Comparison of ENCODE assay signal across 25 cellular contexts in genomic region chr1:3584915-3585314, GRCh38. TPM values are rescaled to one million over a fixed set of nuclear protein-coding genes. Genes with fewer than 3 reads are reported as not detected.
DNase-seq lines count a peak whose midpoint lies in the region; ATAC-seq, FAIRE-seq and TF ChIP-seq lines count a peak whose summit lies in the region.
"Had no signal": no experiment of that assay in that cellular context is flagged by ENCODE, and none has a peak within 500 bp of the region (broad histone marks: within the 10 kb centered on the region; RNA-seq: fewer than 3 reads in every experiment).

No MANE protein-coding gene starts in this region.

- POLR2A ChIA-PET in activated CD4-positive, alpha-beta T cell treated with anti-CD3 and anti-CD28 coated beads, Interleukin-2, amount 10 ng/mL, durations not matched to agents 7 days and 5 days (lab: Charles Lee), result no interaction called here
- POLR2A ChIA-PET in GM12878 (lab: Charles Lee), result no interaction called here
- POLR2A ChIA-PET in CD4-positive, alpha-beta memory T cell (lab: Charles Lee; ENCODE audit: partially characterized antibody), result no interaction called here

- no peak overlapping the region for H3K27ac ChIP-seq in GM12878 (ENCODE audit: control insufficient read depth, insufficient read depth)
- no peak overlapping the region for H3K27ac ChIP-seq in CD4-positive, alpha-beta memory T cell (ENCODE audit: low read depth, low read length)
- H3K27ac ChIP-seq: brain microvascular endothelial cell, dorsolateral prefrontal cortex, gastrocnemius medialis, transverse colon had no signal

- in situ Hi-C loops in GM12878 (cut with MboI), result no loop called here

- H4K20me1 ChIP-seq in GM12878 (ENCODE audit: control insufficient read depth, insufficient read depth), result no peaks in the 10 kb centered on the region

- no peaks in the 10 kb centered on the region for H3K27me3 ChIP-seq in GM12878 (replicated peaks in 1 of 2; ENCODE audit: control insufficient read depth in 2 of 2, insufficient read depth in 2 of 2, low read length in 1 of 2)
- H3K27me3 ChIP-seq in CD4-positive, alpha-beta memory T cell (ENCODE audit: insufficient read depth, low read length), result no peaks in the 10 kb centered on the region
- H3K27me3 ChIP-seq: brain microvascular endothelial cell, transverse colon had no signal

- H3K27me3 Mint-ChIP-seq in activated CD4-positive, alpha-beta T cell treated with anti-CD3 and anti-CD28 coated beads, Interleukin-2, amount 10 ng/mL, durations not matched to agents 7 days and 5 days, result no peaks in the 10 kb centered on the region
- no peaks in the 10 kb centered on the region for H3K27me3 Mint-ChIP-seq in CD4-positive, alpha-beta memory T cell
- H3K27me3 Mint-ChIP-seq: CD4-positive, alpha-beta T cell; natural killer cell treated with Interleukin-12 subunit alpha and Interleukin-12 subunit beta and Interleukin-15 and Interleukin-18, amount 100 ng/mL, for 72 hours; T-helper 17 cell had no signal

- FAIRE-seq in GM12878 (lab: Jason Lieb, UNC), result no peak

- no TSS peak for BruUV-seq in GM12878 (replicated peaks; lab: Mats Ljungman, UMichigan)

- H3K4me2 ChIP-seq in GM12878 (ENCODE audit: control insufficient read depth, insufficient read depth), result no peak overlapping the region

- no peaks in the 10 kb centered on the region; the same call in 2 of the 3 replicates for H3K9me3 ChIP-seq in GM12878 (replicated peaks; ENCODE audit: control insufficient read depth, insufficient read depth, low read length)
- H3K9me3 ChIP-seq in CD4-positive, alpha-beta memory T cell (ENCODE audit: control insufficient read depth in 1 of 2, low read length in 2 of 2), result no peaks in the 10 kb centered on the region
- H3K9me3 ChIP-seq: gastrocnemius medialis, mucosa of descending colon, transverse colon had no signal

- no peak for TF ChIP-seq EP300 in GM12878 (IDR thresholded peaks at IDR 0.05; ENCODE audit: borderline replicate concordance in 1 of 2, control insufficient read depth in 1 of 2, low read depth in 2 of 2, low read length in 2 of 2)

- ATAC-seq in GM12878, result no peak
- peak; percentile 83 for ATAC-seq in stimulated activated effector memory CD8-positive, alpha-beta T cell treated with anti-CD3 and anti-CD28 coated beads, Interleukin-12 subunit alpha, Interleukin-12 subunit beta, amount 100 ng/mL, for 72 hours
- no peak for ATAC-seq in GM19463 (IDR thresholded peaks at IDR 0.05; ENCODE audit: unreplicated experiment)
- ATAC-seq: gastrocnemius medialis; mucosa of descending colon; natural killer cell treated with Interleukin-12 subunit alpha and Interleukin-12 subunit beta and Interleukin-15 and Interleukin-18, amount 100 ng/mL, for 72 hours; PC-3; Right ventricle myocardium inferior; SK-N-SH treated with all-trans-retinoic acid at 6 μM for 48 hours; T-helper 17 cell had no signal

- no peak for TF ChIP-seq CTCF in GM12878 (IDR thresholded peaks at IDR 0.05 in 2 of 3, conservative IDR thresholded peaks at IDR 0.05 in 1 of 3; ENCODE audit: control insufficient read depth in 2 of 3, extremely low read depth in 1 of 3, insufficient read depth in 1 of 3, low read depth in 3 of 3, low read length in 3 of 3)

- no peak overlapping the region for H3K4me3 Mint-ChIP-seq in activated CD4-positive, alpha-beta T cell treated with anti-CD3 and anti-CD28 coated beads, Interleukin-2, amount 10 ng/mL, durations not matched to agents 7 days and 5 days
- no peak overlapping the region for H3K4me3 Mint-ChIP-seq in stimulated activated effector memory CD8-positive, alpha-beta T cell treated with anti-CD3 and anti-CD28 coated beads, Interleukin-12 subunit alpha, Interleukin-12 subunit beta, amount 100 ng/mL, for 72 hours
- H3K4me3 Mint-ChIP-seq in CD4-positive, alpha-beta memory T cell, result peak overlapping the region in 1 of 8 donors; percentile 15
- H3K4me3 Mint-ChIP-seq: activated T-helper 1 cell treated with anti-CD3 and anti-CD28 coated beads, Interleukin-12 subunit alpha, Interleukin-12 subunit beta, Interleukin-2, Interleukin-4 antibody, amounts not matched to agents 30 ng/mL and 10 ng/mL and 1 ng/mL, durations not matched to agents 14 hours and 24 hours and 36 hours; CD4-positive, alpha-beta T cell; natural killer cell treated with Interleukin-12 subunit alpha and Interleukin-12 subunit beta and Interleukin-15 and Interleukin-18, amount 100 ng/mL, for 72 hours; T-helper 17 cell had no signal

- H3K36me3 ChIP-seq in GM12878 (ENCODE audit: control insufficient read depth in 2 of 2, insufficient read depth in 2 of 2, low read length in 1 of 2), result no peaks in the 10 kb centered on the region
- H3K36me3 ChIP-seq in CD4-positive, alpha-beta memory T cell (ENCODE audit: insufficient read depth, low read length), result no peaks in the 10 kb centered on the region
- H3K36me3 ChIP-seq: brain microvascular endothelial cell, gastrocnemius medialis, transverse colon had no signal

- peak; percentile 25 to 33 for DNase-seq in activated CD4-positive, alpha-beta T cell treated with anti-CD3 and anti-CD28 coated beads for 4 hours
- DNase-seq in activated CD4-positive, alpha-beta T cell treated with anti-CD3 and anti-CD28 coated beads, Interleukin-2, amount 10 ng/mL, durations not matched to agents 7 days and 5 days, result no peak
- peak; percentile 35 for DNase-seq in stimulated activated CD4-positive, alpha-beta T cell treated with anti-CD3 and anti-CD28 coated beads, Interleukin-15, amount 100 ng/mL, for 24 hours
- DNase-seq in stimulated activated CD4-positive, alpha-beta T cell treated with anti-CD3 and anti-CD28 coated beads, Interleukin-12 subunit alpha, Interleukin-12 subunit beta, amount 100 ng/mL, for 4 hours, result no peak
- DNase-seq in GM12878 (ENCODE audit: low read depth, low spot score), result no peak
- no peak for DNase-seq in stimulated activated effector memory CD8-positive, alpha-beta T cell treated with anti-CD3 and anti-CD28 coated beads, Interleukin-12 subunit alpha, Interleukin-12 subunit beta, amount 100 ng/mL, for 72 hours (ENCODE audit: low spot score in 2 of 2)
- DNase-seq in CD4-positive, alpha-beta memory T cell, result no peak
- DNase-seq: 8988T; brain microvascular endothelial cell; CD4-positive, alpha-beta T cell; dorsolateral prefrontal cortex; gastrocnemius medialis; Karpas-422; mucosa of descending colon; NCI-H1436 treated with DMSO at 0.1 percent for 48 hours; NCI-H510A; PC-3; T-helper 17 cell; transverse colon had no signal

- no peak for TF ChIP-seq POLR2A in GM12878 (IDR thresholded peaks at IDR 0.05; ENCODE audit: low read depth, low read length)

- no peak overlapping the region for H3K9ac ChIP-seq in GM12878 (ENCODE audit: control insufficient read depth, insufficient read depth, low read length)

- peaks cover 7% of the 10 kb centered on the region for H3K9me3 Mint-ChIP-seq in activated CD4-positive, alpha-beta T cell treated with anti-CD3 and anti-CD28 coated beads, Interleukin-2, amount 10 ng/mL, durations not matched to agents 7 days and 5 days
- no peaks in the 10 kb centered on the region for H3K9me3 Mint-ChIP-seq in stimulated activated effector memory CD8-positive, alpha-beta T cell treated with anti-CD3 and anti-CD28 coated beads, Interleukin-12 subunit alpha, Interleukin-12 subunit beta, amount 100 ng/mL, for 72 hours
- no peaks in the 10 kb centered on the region for H3K9me3 Mint-ChIP-seq in CD4-positive, alpha-beta memory T cell
- H3K9me3 Mint-ChIP-seq: CD4-positive, alpha-beta T cell; natural killer cell treated with Interleukin-12 subunit alpha and Interleukin-12 subunit beta and Interleukin-15 and Interleukin-18, amount 100 ng/mL, for 72 hours had no signal

- CTCF ChIA-PET in activated CD4-positive, alpha-beta T cell treated with anti-CD3 and anti-CD28 coated beads, Interleukin-2, amount 10 ng/mL, durations not matched to agents 7 days and 5 days (lab: Charles Lee), result no interaction called here
- CTCF ChIA-PET in GM12878 (lab: Yijun Ruan, JAX), result no interaction called here
- CTCF ChIA-PET in CD4-positive, alpha-beta memory T cell (lab: Charles Lee; ENCODE audit: partially characterized antibody), result no interaction called here

- no peaks in the 10 kb centered on the region for H3K36me3 Mint-ChIP-seq in activated CD4-positive, alpha-beta T cell treated with anti-CD3 and anti-CD28 coated beads, Interleukin-2, amount 10 ng/mL, durations not matched to agents 7 days and 5 days (ENCODE audit: low read depth)
- no peaks in the 10 kb centered on the region for H3K36me3 Mint-ChIP-seq in stimulated activated effector memory CD8-positive, alpha-beta T cell treated with anti-CD3 and anti-CD28 coated beads, Interleukin-12 subunit alpha, Interleukin-12 subunit beta, amount 100 ng/mL, for 72 hours
- H3K36me3 Mint-ChIP-seq in CD4-positive, alpha-beta memory T cell, result no peaks in the 10 kb centered on the region
- H3K36me3 Mint-ChIP-seq: natural killer cell treated with Interleukin-12 subunit alpha and Interleukin-12 subunit beta and Interleukin-15 and Interleukin-18, amount 100 ng/mL, for 72 hours had no signal

- RAD21 ChIA-PET in GM12878 (lab: Charles Lee; ENCODE audit: unreplicated experiment), result no interaction called here

- H3K27ac Mint-ChIP-seq in activated CD4-positive, alpha-beta T cell treated with anti-CD3 and anti-CD28 coated beads, Interleukin-2, amount 10 ng/mL, durations not matched to agents 7 days and 5 days, result no peak overlapping the region
- H3K27ac Mint-ChIP-seq in stimulated activated effector memory CD8-positive, alpha-beta T cell treated with anti-CD3 and anti-CD28 coated beads, Interleukin-12 subunit alpha, Interleukin-12 subunit beta, amount 100 ng/mL, for 72 hours, result no peak overlapping the region
- H3K27ac Mint-ChIP-seq in CD4-positive, alpha-beta memory T cell, result no peak overlapping the region
- H3K27ac Mint-ChIP-seq: activated T-helper 1 cell treated with anti-CD3 and anti-CD28 coated beads, Interleukin-12 subunit alpha, Interleukin-12 subunit beta, Interleukin-2, Interleukin-4 antibody, amounts not matched to agents 30 ng/mL and 10 ng/mL and 1 ng/mL, durations not matched to agents 14 hours and 24 hours and 36 hours; CD4-positive, alpha-beta T cell; natural killer cell treated with Interleukin-12 subunit alpha and Interleukin-12 subunit beta and Interleukin-15 and Interleukin-18, amount 100 ng/mL, for 72 hours; T-helper 17 cell had no signal

- H3K4me3 ChIP-seq in GM12878, result no peak overlapping the region
- no peak overlapping the region for H3K4me3 ChIP-seq in CD4-positive, alpha-beta memory T cell (ENCODE audit: low read length in 2 of 2)
- H3K4me3 ChIP-seq: dorsolateral prefrontal cortex, gastrocnemius medialis, lung, mucosa of descending colon, transverse colon had no signal

- intact Hi-C loops in GM12878 (cut with micrococcal nuclease; ENCODE audit: unreplicated experiment), result no loop called here
- intact Hi-C loops in CD4-positive, alpha-beta memory T cell (cut with micrococcal nuclease), result no loop called here

- no peaks in the 10 kb centered on the region for H3K4me1 ChIP-seq in GM12878 (ENCODE audit: control insufficient read depth, insufficient read depth, low read length)
- no peaks in the 10 kb centered on the region for H3K4me1 ChIP-seq in CD4-positive, alpha-beta memory T cell (ENCODE audit: insufficient read depth, low read length)
- H3K4me1 ChIP-seq: gastrocnemius medialis, transverse colon had no signal

- SMC1A ChIA-PET in GM12878 (lab: Charles Lee; ENCODE audit: uncharacterized antibody, unreplicated experiment), result no interaction called here

- 39% methylated on average over 7 of the region's 7 CpGs for WGBS in GM12878 (ENCODE audit: insufficient coverage, insufficient replicate concordance, low lambda C conversion rate, missing lambda C conversion rate)

- no peak overlapping the region for H2AFZ ChIP-seq in GM12878 (ENCODE audit: control insufficient read depth, low read depth, low read length)

- no peaks in the 10 kb centered on the region for H3K4me1 Mint-ChIP-seq in activated CD4-positive, alpha-beta T cell treated with anti-CD3 and anti-CD28 coated beads, Interleukin-2, amount 10 ng/mL, durations not matched to agents 7 days and 5 days
- no peaks in the 10 kb centered on the region for H3K4me1 Mint-ChIP-seq in stimulated activated effector memory CD8-positive, alpha-beta T cell treated with anti-CD3 and anti-CD28 coated beads, Interleukin-12 subunit alpha, Interleukin-12 subunit beta, amount 100 ng/mL, for 72 hours
- no peaks in the 10 kb centered on the region for H3K4me1 Mint-ChIP-seq in CD4-positive, alpha-beta memory T cell

- no peak for TF ChIP-seq RAD21 in GM12878 (IDR thresholded peaks at IDR 0.05; ENCODE audit: insufficient read depth, low read depth, low read length)

- H3K79me2 ChIP-seq in GM12878 (ENCODE audit: control insufficient read depth, insufficient read depth, low read length), result no peaks in the 10 kb centered on the region

RNA-seq across cellular contexts. Expression of gene MEGF6, which starts 26.4 kb away (rescaled TPM):
- 10 to 100 TPM; 20.7 to 26.6 TPM for total RNA-seq in activated CD4-positive, alpha-beta T cell treated with anti-CD3 and anti-CD28 coated beads, Interleukin-2, amount 10 ng/mL, durations not matched to agents 7 days and 5 days
- 23.2 and 27.8 TPM in 2 replicates for total RNA-seq in GM12878 (2013; cell fraction: nucleolus; rRNA removed)
- total RNA-seq in GM12878 (2014; rRNA removed), result not detected in 2 replicates
- not detected in 2 replicates for total RNA-seq in GM12878 (2014; rRNA removed; fragmentation: Illumina TruSeq; extraction: Trizol)
- total RNA-seq in GM12878 (2021), result 0.32 and 0.41 TPM in 2 replicates
- polyA plus RNA-seq in GM12878 (2011; ENCODE audit: low read depth), result not detected
- 0.06 TPM in 1 of 2 replicates, not detected in the other for polyA plus RNA-seq in GM12878 (2011; rRNA removed)
- polyA plus RNA-seq in GM12878 (2011; cell fraction: cytosol; rRNA removed), result 0.03 TPM in 2 replicates
- 1.6 and 1.8 TPM in 2 replicates for polyA plus RNA-seq in GM12878 (2011; cell fraction: nucleus; rRNA removed)
- 0.20 and 0.24 TPM in 2 replicates for polyA plus RNA-seq in GM12878 (2012)
- not detected in 2 replicates for polyA plus RNA-seq in GM12878 (2014; fragmentation: Illumina TruSeq; extraction: Trizol)
- not detected for polyA plus RNA-seq in GM12878 (2014; fragmentation: Nextera tagmentation; extraction: Ambion mirVana)
- polyA plus RNA-seq in GM12878 (2014; rRNA removed), result 0.01 and 0.03 TPM in 2 replicates
- polyA plus RNA-seq in GM12878 (2016; fragmentation: Nextera tagmentation; extraction: Ambion mirVana), result not detected
- polyA minus RNA-seq in GM12878 (2011; rRNA and poly(A)+ RNA removed), result 0.05 TPM in 1 of 2 replicates, not detected in the other
- 0.21 and 0.27 TPM in 2 replicates for polyA minus RNA-seq in GM12878 (2011; cell fraction: cytosol; rRNA and poly(A)+ RNA removed)
- 0.19 and 0.24 TPM in 2 replicates for polyA minus RNA-seq in GM12878 (2011; cell fraction: nucleus; rRNA and poly(A)+ RNA removed)
- 100 to 1,000 TPM; 167 to 168 TPM for total RNA-seq in CD4-positive, alpha-beta memory T cell
- 1 to 10 TPM; 2.4 to 7.1 TPM for polyA plus RNA-seq in CD4-positive, alpha-beta memory T cell

RNA-seq across cellular contexts. Expression of gene TPRG1L, which starts 39.9 kb away (rescaled TPM):
- total RNA-seq in activated CD4-positive, alpha-beta T cell treated with anti-CD3 and anti-CD28 coated beads, Interleukin-2, amount 10 ng/mL, durations not matched to agents 7 days and 5 days, result 10 to 100 TPM; 13.6 to 14.7 TPM
- 3.6 and 3.8 TPM in 2 replicates for total RNA-seq in GM12878 (2013; cell fraction: nucleolus; rRNA removed)
- total RNA-seq in GM12878 (2014; rRNA removed) (5.3 and 5.8 TPM in 2 replicates), GM12878 (2014; rRNA removed; fragmentation: Illumina TruSeq; extraction: Trizol) (7.3 and 7.6 TPM in 2 replicates), GM12878 (2021) (9.6 and 10.9 TPM in 2 replicates)
- polyA plus RNA-seq in GM12878 (2011; ENCODE audit: low read depth), result 11.2 TPM
- polyA plus RNA-seq in GM12878 (2011; rRNA removed) (14.6 and 16.5 TPM in 2 replicates), GM12878 (2014; fragmentation: Illumina TruSeq; extraction: Trizol) (12.1 and 12.2 TPM in 2 replicates), GM12878 (2014; fragmentation: Nextera tagmentation; extraction: Ambion mirVana) (1 to 10 TPM; 1.5 to 5.2 TPM), GM12878 (2014; rRNA removed) (10.5 and 11.6 TPM in 2 replicates), GM12878 (2016; fragmentation: Nextera tagmentation; extraction: Ambion mirVana) (1 to 10 TPM; 6.9 to 8.3 TPM)
- 16.9 and 19.2 TPM in 2 replicates for polyA plus RNA-seq in GM12878 (2011; cell fraction: cytosol; rRNA removed)
- polyA plus RNA-seq in GM12878 (2011; cell fraction: nucleus; rRNA removed), result 5.5 and 7.1 TPM in 2 replicates
- 15.3 TPM in 2 replicates for polyA plus RNA-seq in GM12878 (2012)
- polyA minus RNA-seq in GM12878 (2011; rRNA and poly(A)+ RNA removed), result 9.4 and 14.6 TPM in 2 replicates
- 5.7 and 6.7 TPM in 2 replicates for polyA minus RNA-seq in GM12878 (2011; cell fraction: cytosol; rRNA and poly(A)+ RNA removed)
- polyA minus RNA-seq in GM12878 (2011; cell fraction: nucleus; rRNA and poly(A)+ RNA removed), result 1.6 and 3.5 TPM in 2 replicates
- total RNA-seq in CD4-positive, alpha-beta memory T cell, result 10 to 100 TPM; 57.9 to 59.5 TPM
- polyA plus RNA-seq in CD4-positive, alpha-beta memory T cell, result 10 to 100 TPM; 41.4 to 46.4 TPM

Comparison
In these comparisons a context has a peak if more than half of its experiments do, and no peak if none do; other contexts are left out.
1. DNase-seq: peak in activated CD4-positive, alpha-beta T cell treated with anti-CD3 and anti-CD28 coated beads for 4 hours (2 of 2) and stimulated activated CD4-positive, alpha-beta T cell treated with anti-CD3 and anti-CD28 coated beads, Interleukin-15, amount 100 ng/mL, for 24 hours (single experiment); none in activated CD4-positive, alpha-beta T cell treated with anti-CD3 and anti-CD28 coated beads, Interleukin-2, amount 10 ng/mL, durations not matched to agents 7 days and 5 days (single experiment), stimulated activated CD4-positive, alpha-beta T cell treated with anti-CD3 and anti-CD28 coated beads, Interleukin-12 subunit alpha, Interleukin-12 subunit beta, amount 100 ng/mL, for 4 hours (single experiment), GM12878 (single experiment), stimulated activated effector memory CD8-positive, alpha-beta T cell treated with anti-CD3 and anti-CD28 coated beads, Interleukin-12 subunit alpha, Interleukin-12 subunit beta, amount 100 ng/mL, for 72 hours (0 of 2) and CD4-positive, alpha-beta memory T cell (0 of 5).